8 cellular contexts compared by ENCODE assay signal in the genomic region with DNA sequence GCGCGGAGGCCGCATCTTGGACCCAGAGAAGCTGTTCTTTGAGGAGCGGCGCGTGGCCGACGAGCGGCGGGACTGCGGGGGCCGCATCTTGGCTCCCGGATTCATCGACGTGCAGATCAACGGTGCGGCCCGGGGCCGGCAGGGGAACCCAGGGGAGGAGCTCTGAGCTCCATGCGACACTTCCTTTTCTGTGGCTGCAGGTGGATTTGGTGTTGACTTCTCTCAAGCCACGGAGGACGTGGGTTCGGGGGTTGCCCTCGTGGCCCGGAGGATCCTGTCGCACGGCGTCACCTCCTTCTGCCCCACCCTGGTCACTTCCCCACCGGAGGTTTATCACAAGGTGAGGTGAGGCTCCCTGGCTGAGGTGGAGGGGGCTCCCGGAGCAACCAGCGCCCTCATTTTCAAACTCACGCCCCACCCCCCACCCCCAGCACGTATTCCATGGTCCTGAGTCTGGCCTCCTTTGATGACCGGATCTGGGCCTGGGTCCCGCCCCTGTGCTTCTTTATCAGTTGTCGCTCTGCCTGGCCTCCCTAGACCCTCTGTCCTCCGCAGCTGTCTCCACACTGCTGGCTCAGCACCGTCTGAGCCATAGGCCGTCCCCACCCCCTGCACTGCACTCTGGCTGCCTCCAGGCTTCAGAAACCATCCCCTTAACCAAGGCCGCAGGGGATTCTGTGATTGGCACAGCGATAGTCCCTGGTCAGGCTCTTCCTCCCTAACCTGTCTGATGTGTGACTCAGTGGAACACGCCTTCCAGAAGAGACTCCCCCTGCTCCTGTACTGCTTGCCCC. TPM values are rescaled to one million over a fixed set of nuclear protein-coding genes. Genes with fewer than 3 reads are reported as not detected.
A peak's percentile ranks its signal among the peaks of the same experiment; 100 is the strongest.
DNase-seq lines count a peak whose midpoint lies in the region; ATAC-seq and TF ChIP-seq lines count a peak whose summit lies in the region.

No MANE protein-coding gene starts in this region.

- H3K36me3 Mint-ChIP-seq in natural killer cell treated with Interleukin-12 subunit alpha and Interleukin-12 subunit beta and Interleukin-15 and Interleukin-18, amount 100 ng/mL, for 72 hours = no peaks in the 10 kb centered on the region

- H3K27me3 Mint-ChIP-seq in natural killer cell treated with Interleukin-12 subunit alpha and Interleukin-12 subunit beta and Interleukin-15 and Interleukin-18, amount 100 ng/mL, for 72 hours = no peaks in the 10 kb centered on the region

- H3K9me3 ChIP-seq in HUES6 (ENCODE audit: control insufficient read depth, insufficient read depth, low read depth, low read length) = no peaks in the 10 kb centered on the region

- peak overlapping the region; percentile 71 for H3K4me3 ChIP-seq in HUES6 (ENCODE audit: low read depth, low read length)

- H3K27ac Mint-ChIP-seq in natural killer cell treated with Interleukin-12 subunit alpha and Interleukin-12 subunit beta and Interleukin-15 and Interleukin-18, amount 100 ng/mL, for 72 hours = peak overlapping the region; percentile 73 to 78

- peaks cover 35 to 44% of the 10 kb centered on the region in 2 donors for H3K4me1 Mint-ChIP-seq in natural killer cell treated with Interleukin-12 subunit alpha and Interleukin-12 subunit beta and Interleukin-15 and Interleukin-18, amount 100 ng/mL, for 72 hours (ENCODE audit: low read depth in 2 of 2)

- peaks cover 22% of the 10 kb centered on the region for H3K36me3 ChIP-seq in HUES6 (ENCODE audit: control insufficient read depth, insufficient read depth, low read length)

- H3K27me3 ChIP-seq in HUES6 (ENCODE audit: control insufficient read depth, insufficient read depth, low read length) = no peaks in the 10 kb centered on the region

- peaks cover 2% of the 10 kb centered on the region; the same call in 1 of the 2 replicates for H3K4me1 ChIP-seq in HUES6 (ENCODE audit: control insufficient read depth, insufficient read depth, low read length)

- TF ChIP-seq POLR2A in erythroblast (IDR thresholded peaks at IDR 0.05; ENCODE audit: low read length) = no peak

- H3K9ac ChIP-seq in HUES6 (ENCODE audit: low read length) = peak overlapping the region; percentile 76

- ATAC-seq in natural killer cell treated with Interleukin-12 subunit alpha and Interleukin-12 subunit beta and Interleukin-15 and Interleukin-18, amount 100 ng/mL, for 72 hours = peak; percentile 37 to 60
- ATAC-seq in HG02763 (IDR thresholded peaks at IDR 0.05; ENCODE audit: unreplicated experiment) = no peak

- no peaks in the 10 kb centered on the region for H3K9me3 Mint-ChIP-seq in natural killer cell treated with Interleukin-12 subunit alpha and Interleukin-12 subunit beta and Interleukin-15 and Interleukin-18, amount 100 ng/mL, for 72 hours

- no peak overlapping the region for H3K27ac ChIP-seq in HUES6 (ENCODE audit: low read depth, low read length)

- DNase-seq in ELR (ENCODE audit: low read depth) = peak; percentile 40
- peak; percentile 41 to 42 for DNase-seq in activated CD4-positive, alpha-beta T cell treated with anti-CD3 and anti-CD28 coated beads, Interleukin-2, amount 50 U/mL, for 48 hours
- DNase-seq in erythroblast (lab: John Stamatoyannopoulos, UW) = peak; percentile 54 to 68
- peak; percentile 49 for DNase-seq in natural killer cell treated with Interleukin-12 subunit alpha and Interleukin-12 subunit beta and Interleukin-15 and Interleukin-18, amount 100 ng/mL, for 72 hours (ENCODE audit: low spot score)
- DNase-seq in hypothalamus (lab: John Stamatoyannopoulos, UW) = no peak
- DNase-seq in NCI-H524 treated with DMSO at 0.1 percent for 48 hours (lab: John Stamatoyannopoulos, UW) = no peak

- H3K4me3 Mint-ChIP-seq in natural killer cell treated with Interleukin-12 subunit alpha and Interleukin-12 subunit beta and Interleukin-15 and Interleukin-18, amount 100 ng/mL, for 72 hours = peak overlapping the region; percentile 77

RNA-seq across cellular contexts. Expression of a gene that starts 0.8 kb away (rescaled TPM):
- total RNA-seq in natural killer cell treated with Interleukin-12 subunit alpha and Interleukin-12 subunit beta and Interleukin-15 and Interleukin-18, amount 100 ng/mL, for 72 hours = 10 to 100 TPM; 34.1 to 63.9 TPM

RNA-seq across cellular contexts. Expression of a gene that starts 7.2 kb away (rescaled TPM):
- 100 to 1,000 TPM; 103 to 146 TPM for total RNA-seq in natural killer cell treated with Interleukin-12 subunit alpha and Interleukin-12 subunit beta and Interleukin-15 and Interleukin-18, amount 100 ng/mL, for 72 hours

RNA-seq across cellular contexts. Expression of a gene that starts 10.2 kb away (rescaled TPM):
- not detected for total RNA-seq in natural killer cell treated with Interleukin-12 subunit alpha and Interleukin-12 subunit beta and Interleukin-15 and Interleukin-18, amount 100 ng/mL, for 72 hours

RNA-seq across cellular contexts. Expression of a gene that starts 16.8 kb away (rescaled TPM):
- 10 to 100 TPM; 71.3 to 76.8 TPM for total RNA-seq in natural killer cell treated with Interleukin-12 subunit alpha and Interleukin-12 subunit beta and Interleukin-15 and Interleukin-18, amount 100 ng/mL, for 72 hours

RNA-seq across cellular contexts. Expression of a gene that starts 46.1 kb away (rescaled TPM):
- total RNA-seq in natural killer cell treated with Interleukin-12 subunit alpha and Interleukin-12 subunit beta and Interleukin-15 and Interleukin-18, amount 100 ng/mL, for 72 hours = 10 to 100 TPM; 22.0 to 39.9 TPM

Comparison
In these comparisons a context has a peak if more than half of its experiments do, and no peak if none do; other contexts are left out.
1. DNase-seq: peak in ELR (single experiment), activated CD4-positive, alpha-beta T cell treated with anti-CD3 and anti-CD28 coated beads, Interleukin-2, amount 50 U/mL, for 48 hours (2 of 2), erythroblast (2 of 2) and natural killer cell treated with Interleukin-12 subunit alpha and Interleukin-12 subunit beta and Interleukin-15 and Interleukin-18, amount 100 ng/mL, for 72 hours (single experiment); none in hypothalamus (0 of 51) and NCI-H524 treated with DMSO at 0.1 percent for 48 hours (single experiment).